ENCODE assay signal across 14 cellular contexts in genomic region chr12:69529021-69529420, GRCh38. TPM values are rescaled to one million over a fixed set of nuclear protein-coding genes. Genes with fewer than 3 reads are reported as not detected.
DNase-seq lines count a peak whose midpoint lies in the region; ATAC-seq and TF ChIP-seq lines count a peak whose summit lies in the region.
"Had no signal": no experiment of that assay in that cellular context is flagged by ENCODE, and none has a peak within 500 bp of the region (broad histone marks: within the 10 kb centered on the region; RNA-seq: fewer than 3 reads in every experiment).

No MANE protein-coding gene starts in this region.

- H3K4me1 ChIP-seq in GM23248 (ENCODE audit: insufficient read depth) (peaks cover 41% of the 10 kb centered on the region), hepatocyte (ENCODE audit: insufficient read depth) (peaks cover 16% of the 10 kb centered on the region)
- H3K4me1 ChIP-seq: BLaER1 had no signal

- peaks cover 15 to 22% of the 10 kb centered on the region in 2 donors for H3K4me1 Mint-ChIP-seq in stimulated activated naive B cell treated with anti-CD40 and anti-IgM and Interleukin-4, amounts not matched to agents 10 μg/mL and 1 μg/mL and 100 μg/mL, for 72 hours

- H3K9me3 ChIP-seq in GM23248 (ENCODE audit: low read depth) (no peaks in the 10 kb centered on the region), hepatocyte (ENCODE audit: low read depth) (no peaks in the 10 kb centered on the region)

- peak overlapping the region; percentile 48 for H3K27ac Mint-ChIP-seq in stimulated activated naive B cell treated with anti-CD40 and anti-IgM and Interleukin-4, amounts not matched to agents 10 μg/mL and 1 μg/mL and 100 μg/mL, for 72 hours
- H3K27ac Mint-ChIP-seq: activated naive CD4-positive, alpha-beta T cell treated with anti-CD3 and anti-CD28 coated beads for 36 hours had no signal

- H2AFZ ChIP-seq in GM23248 (no peak overlapping the region), hepatocyte (no peak overlapping the region)

- in situ Hi-C loops in GM23248 (cut with MboI) = no loop called here

- H4K20me1 ChIP-seq in GM23248 (ENCODE audit: insufficient read depth) (no peaks in the 10 kb centered on the region), hepatocyte (ENCODE audit: insufficient read depth, poor library complexity, severe bottlenecking) (no peaks in the 10 kb centered on the region)

- H3K36me3 Mint-ChIP-seq in stimulated activated naive B cell treated with anti-CD40 and anti-IgM and Interleukin-4, amounts not matched to agents 10 μg/mL and 1 μg/mL and 100 μg/mL, for 72 hours = peaks cover 5 to 17% of the 10 kb centered on the region in 2 donors

- H3K27ac ChIP-seq in GM23248 (peak overlapping the region; percentile 60), hepatocyte (peak overlapping the region; percentile 79)
- H3K27ac ChIP-seq: BLaER1 had no signal

- DNase-seq in GM23248 (no peak), NCI-H526 (lab: John Stamatoyannopoulos, UW) (peak; percentile 1 to 45), hepatocyte (ENCODE audit: low spot score) (no peak), KG1 (lab: John Stamatoyannopoulos, UW) (no peak)
- no peak for DNase-seq in stimulated activated naive B cell treated with anti-CD40 and anti-IgM and Interleukin-4, amounts not matched to agents 10 μg/mL and 1 μg/mL and 100 μg/mL, for 72 hours
- DNase-seq: activated naive CD4-positive, alpha-beta T cell treated with anti-CD3 and anti-CD28 coated beads for 36 hours; effector memory CD8-positive, alpha-beta T cell; NCI-H1436; stimulated activated CD4-positive, alpha-beta T cell treated with anti-CD3 and anti-CD28 coated beads, Interleukin-4, amount 100 ng/mL, for 4 hours had no signal

- H3K27me3 ChIP-seq in GM23248 (replicated peaks; ENCODE audit: insufficient read depth) (no peaks in the 10 kb centered on the region), hepatocyte (no peaks in the 10 kb centered on the region)
- H3K27me3 ChIP-seq: BLaER1 had no signal

- H3K36me3 ChIP-seq in GM23248 (ENCODE audit: low read depth) = peaks cover 4% of the 10 kb centered on the region; the same call in 1 of the 2 replicates
- H3K36me3 ChIP-seq in hepatocyte (replicated peaks; ENCODE audit: insufficient read depth, low read depth) = no peaks in the 10 kb centered on the region

- no peak overlapping the region for H3K4me3 Mint-ChIP-seq in stimulated activated naive B cell treated with anti-CD40 and anti-IgM and Interleukin-4, amounts not matched to agents 10 μg/mL and 1 μg/mL and 100 μg/mL, for 72 hours
- H3K4me3 Mint-ChIP-seq: activated naive CD4-positive, alpha-beta T cell treated with anti-CD3 and anti-CD28 coated beads for 36 hours; effector memory CD8-positive, alpha-beta T cell; neural crest cell had no signal

- H3K4me2 ChIP-seq in GM23248 (ENCODE audit: unreplicated experiment) (peak overlapping the region; percentile 73), hepatocyte (no peak overlapping the region)
- H3K4me2 ChIP-seq: BLaER1 had no signal

- peak; percentile 42 to 44 for ATAC-seq in stimulated activated naive B cell treated with anti-CD40 and anti-IgM and Interleukin-4, amounts not matched to agents 10 μg/mL and 1 μg/mL and 100 μg/mL, for 72 hours (replicated peaks)
- ATAC-seq in HG03196 (IDR thresholded peaks at IDR 0.05; ENCODE audit: unreplicated experiment) (no peak), GM18505 (IDR thresholded peaks at IDR 0.05; ENCODE audit: unreplicated experiment) (no peak)
- ATAC-seq: effector memory CD8-positive, alpha-beta T cell; HCT116 had no signal

- no peak for TF ChIP-seq POLR2A in GM18505 (IDR thresholded peaks at IDR 0.05; ENCODE audit: borderline replicate concordance, extremely low read depth, insufficient read depth, insufficient read length)

- H3K9me2 ChIP-seq in GM23248 (ENCODE audit: insufficient read depth) (no peaks in the 10 kb centered on the region), hepatocyte (replicated peaks; ENCODE audit: insufficient read depth) (no peaks in the 10 kb centered on the region)

- TF ChIP-seq CTCF in hepatocyte (IDR thresholded peaks at IDR 0.05; ENCODE audit: poor library complexity) = no peak

- H3K9me3 Mint-ChIP-seq in stimulated activated naive B cell treated with anti-CD40 and anti-IgM and Interleukin-4, amounts not matched to agents 10 μg/mL and 1 μg/mL and 100 μg/mL, for 72 hours = no peaks in the 10 kb centered on the region
- H3K9me3 Mint-ChIP-seq: activated naive CD4-positive, alpha-beta T cell treated with anti-CD3 and anti-CD28 coated beads for 36 hours; effector memory CD8-positive, alpha-beta T cell; neural crest cell had no signal

- H3K9ac ChIP-seq in GM23248 = no peak overlapping the region
- H3K9ac ChIP-seq: BLaER1 had no signal

- peaks cover 96% of the 10 kb centered on the region for H3K79me2 ChIP-seq in GM23248 (ENCODE audit: insufficient read depth)
- H3K79me2 ChIP-seq in hepatocyte = peaks cover 94% of the 10 kb centered on the region

- WGBS in GM23248 (ENCODE audit: low coverage in 1 of 2, low lambda C conversion rate in 2 of 2, missing lambda C conversion rate in 2 of 2), 2 experiments = 73 to 87% methylated on average over 2 of the region's 2 CpGs
- 94% methylated on average over 2 of the region's 2 CpGs for WGBS in hepatocyte (ENCODE audit: low lambda C conversion rate, missing lambda C conversion rate)

- H3K4me3 ChIP-seq in GM23248 (no peak overlapping the region), hepatocyte (no peak overlapping the region)
- H3K4me3 ChIP-seq: BLaER1 had no signal

- H3F3A ChIP-seq in GM23248 (ENCODE audit: insufficient read depth) = peaks cover 37% of the 10 kb centered on the region

- H3K27me3 Mint-ChIP-seq in stimulated activated naive B cell treated with anti-CD40 and anti-IgM and Interleukin-4, amounts not matched to agents 10 μg/mL and 1 μg/mL and 100 μg/mL, for 72 hours = no peaks in the 10 kb centered on the region
- H3K27me3 Mint-ChIP-seq: effector memory CD8-positive, alpha-beta T cell had no signal

RNA-seq across cellular contexts. Expression of gene CCT2, which starts 56.2 kb away (rescaled TPM):
- 171 and 176 TPM in 2 replicates for total RNA-seq in GM23248 (2014; rRNA removed; shearing (Covaris generic))
- polyA plus RNA-seq in GM23248 (2016; fragmentation: Nextera tagmentation; extraction: Ambion mirVana) = 157 and 158 TPM in 2 replicates
- 188 and 206 TPM in 2 replicates for total RNA-seq in hepatocyte
- polyA plus RNA-seq in hepatocyte = 168 and 177 TPM in 2 replicates

RNA-seq across cellular contexts. Expression of gene FRS2, which starts 58.8 kb away (rescaled TPM):
- total RNA-seq in GM23248 (2014; rRNA removed; shearing (Covaris generic)) = 41.2 and 79.5 TPM in 2 replicates
- polyA plus RNA-seq in GM23248 (2016; fragmentation: Nextera tagmentation; extraction: Ambion mirVana) (21.7 and 25.5 TPM in 2 replicates), hepatocyte (14.7 and 17.3 TPM in 2 replicates)
- total RNA-seq in hepatocyte = 51.0 and 76.4 TPM in 2 replicates

Comparison
In these comparisons a context has a peak if more than half of its experiments do, and no peak if none do; other contexts are left out.
1. DNase-seq: peak in NCI-H526 (2 of 2); none in GM23248 (single experiment), hepatocyte (single experiment), stimulated activated naive B cell treated with anti-CD40 and anti-IgM and Interleukin-4, amounts not matched to agents 10 μg/mL and 1 μg/mL and 100 μg/mL, for 72 hours (single experiment) and KG1 (single experiment).
2. ATAC-seq: peak in stimulated activated naive B cell treated with anti-CD40 and anti-IgM and Interleukin-4, amounts not matched to agents 10 μg/mL and 1 μg/mL and 100 μg/mL, for 72 hours (2 of 2); none in HG03196 (single experiment) and GM18505 (single experiment).